1 cellular context compared by ENCODE assay signal in the genomic region with DNA sequence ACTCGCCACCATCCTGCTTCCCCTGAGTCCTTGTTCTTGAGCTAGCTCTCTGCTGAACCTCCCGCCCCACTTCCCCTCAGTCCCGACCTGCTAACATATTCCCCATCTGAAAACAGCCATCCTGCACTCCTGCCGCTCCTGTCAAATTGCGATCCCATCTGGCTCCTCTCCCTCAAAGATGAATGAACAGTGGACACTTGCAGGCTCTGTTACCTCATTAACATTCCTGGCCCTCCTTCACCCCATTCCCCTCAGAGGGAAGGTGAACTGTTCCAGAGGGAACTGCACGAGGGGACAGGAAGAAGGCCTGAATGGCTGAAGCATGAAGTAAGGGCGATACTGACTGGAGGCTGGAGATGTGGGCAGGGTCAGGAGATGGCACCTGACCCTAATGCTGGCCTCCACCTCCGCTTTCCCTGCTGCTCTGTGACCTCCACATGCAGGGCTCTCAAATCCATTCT.
TF ChIP-seq lines count a peak whose summit lies in the region.

No MANE protein-coding gene starts in this region.

TF ChIP-seq in H1, 55 proteins besides CTCF, POLR2A, EP300 and RAD21:
- TF ChIP-seq RBBP5 (IDR thresholded peaks at IDR 0.05; ENCODE audit: borderline replicate concordance, low read depth, low read length) (no peak), SAP30 (IDR thresholded peaks at IDR 0.05; ENCODE audit: insufficient read depth, insufficient replicate concordance, low read length) (no peak)
